10 cellular contexts compared by ENCODE assay signal in genomic region chr5:154194348-154195329, GRCh38. TPM values are rescaled to one million over a fixed set of nuclear protein-coding genes. Genes with fewer than 3 reads are reported as not detected.
DNase-seq lines count a peak whose midpoint lies in the region; ATAC-seq and TF ChIP-seq lines count a peak whose summit lies in the region.
"Had no signal": no experiment of that assay in that cellular context is flagged by ENCODE, and none has a peak within 500 bp of the region (broad histone marks: within the 10 kb centered on the region; RNA-seq: fewer than 3 reads in every experiment).

No MANE protein-coding gene starts in this region.

- TF ChIP-seq CTCF in hepatocyte (IDR thresholded peaks at IDR 0.05; ENCODE audit: poor library complexity) (no peak), type B pancreatic cell (conservative IDR thresholded peaks at IDR 0.05) (no peak)

- H3K4me1 ChIP-seq in hepatocyte (ENCODE audit: insufficient read depth): peaks cover 38% of the 10 kb centered on the region
- H3K4me1 ChIP-seq in skeletal muscle satellite cell (ENCODE audit: control insufficient read depth, insufficient read depth, low read length): peaks cover 64% of the 10 kb centered on the region

- H3K4me3 ChIP-seq in hepatocyte (no peak overlapping the region), skeletal muscle satellite cell (ENCODE audit: low read length) (no peak overlapping the region)

- no peak overlapping the region for H3K27ac Mint-ChIP-seq in type B pancreatic cell

- peaks cover 3% of the 10 kb centered on the region for H3K36me3 Mint-ChIP-seq in type B pancreatic cell

- H3K4me3 Mint-ChIP-seq in type B pancreatic cell: no peak overlapping the region
- H3K4me3 Mint-ChIP-seq: central memory CD8-positive, alpha-beta T cell had no signal

- no peak overlapping the region for H3K9ac ChIP-seq in skeletal muscle satellite cell (ENCODE audit: low read depth, low read length)

- H3K79me2 ChIP-seq in hepatocyte: peaks cover 14% of the 10 kb centered on the region

- H3K9me2 ChIP-seq in hepatocyte (replicated peaks; ENCODE audit: insufficient read depth): no peaks in the 10 kb centered on the region

- ATAC-seq in SK-N-SH treated with all-trans-retinoic acid at 6 μM for 48 hours: peak; percentile 51

- no peak overlapping the region for H2AFZ ChIP-seq in hepatocyte

- no peaks in the 10 kb centered on the region for H4K20me1 ChIP-seq in hepatocyte (ENCODE audit: insufficient read depth, poor library complexity, severe bottlenecking)

- H3K27me3 ChIP-seq in hepatocyte (no peaks in the 10 kb centered on the region), skeletal muscle satellite cell (ENCODE audit: control insufficient read depth, insufficient read depth, low read length) (no peaks in the 10 kb centered on the region)

- H3K27ac ChIP-seq in hepatocyte: peak overlapping the region; percentile 21

- no peaks in the 10 kb centered on the region for H3K36me3 ChIP-seq in hepatocyte (replicated peaks; ENCODE audit: insufficient read depth, low read depth)
- H3K36me3 ChIP-seq in skeletal muscle satellite cell (ENCODE audit: insufficient read depth, low read length): peaks cover 26% of the 10 kb centered on the region

- no peaks in the 10 kb centered on the region for H3K9me3 Mint-ChIP-seq in type B pancreatic cell
- H3K9me3 Mint-ChIP-seq: central memory CD8-positive, alpha-beta T cell had no signal

- H3K4me2 ChIP-seq in hepatocyte: peak overlapping the region; percentile 27
- peak overlapping the region; percentile 82 for H3K4me2 ChIP-seq in skeletal muscle satellite cell (ENCODE audit: low read length)

- DNase-seq in H4 (ENCODE audit: low spot score) (peak; percentile 28), hepatocyte (ENCODE audit: low spot score) (no peak), SK-N-DZ (ENCODE audit: low spot score) (no peak), type B pancreatic cell (ENCODE audit: extremely low spot score, unreplicated experiment) (no peak), NOMO-1 (lab: John Stamatoyannopoulos, UW; ENCODE audit: unreplicated experiment in 2 of 2) (no peak)
- DNase-seq: stimulated activated naive CD4-positive, alpha-beta T cell; T1000 had no signal

- no peaks in the 10 kb centered on the region for H3K9me3 ChIP-seq in hepatocyte (ENCODE audit: low read depth)
- no peaks in the 10 kb centered on the region for H3K9me3 ChIP-seq in skeletal muscle satellite cell (replicated peaks; ENCODE audit: low read length)

- peaks cover 55% of the 10 kb centered on the region for H3K4me1 Mint-ChIP-seq in type B pancreatic cell (ENCODE audit: unreplicated experiment)

- H3K27me3 Mint-ChIP-seq in type B pancreatic cell: peaks cover 42% of the 10 kb centered on the region
- H3K27me3 Mint-ChIP-seq: central memory CD8-positive, alpha-beta T cell had no signal

- 61% methylated on average over 8 of the region's 8 CpGs for WGBS in hepatocyte (ENCODE audit: low lambda C conversion rate, missing lambda C conversion rate)

TF ChIP-seq in SK-N-SH treated with all-trans-retinoic acid at 6 μM for 48 hours, 23 proteins besides CTCF, POLR2A, EP300 and RAD21:
- no peak for TF ChIP-seq ZFP30 (CRISPR knock-in tag; IDR thresholded peaks at IDR 0.05)
- no peak for TF ChIP-seq RARB (CRISPR knock-in tag; IDR thresholded peaks at IDR 0.05)
- no peak for TF ChIP-seq ARNTL (CRISPR knock-in tag; IDR thresholded peaks at IDR 0.05; ENCODE audit: borderline replicate concordance, low read depth)
- TF ChIP-seq, protein P1, sequence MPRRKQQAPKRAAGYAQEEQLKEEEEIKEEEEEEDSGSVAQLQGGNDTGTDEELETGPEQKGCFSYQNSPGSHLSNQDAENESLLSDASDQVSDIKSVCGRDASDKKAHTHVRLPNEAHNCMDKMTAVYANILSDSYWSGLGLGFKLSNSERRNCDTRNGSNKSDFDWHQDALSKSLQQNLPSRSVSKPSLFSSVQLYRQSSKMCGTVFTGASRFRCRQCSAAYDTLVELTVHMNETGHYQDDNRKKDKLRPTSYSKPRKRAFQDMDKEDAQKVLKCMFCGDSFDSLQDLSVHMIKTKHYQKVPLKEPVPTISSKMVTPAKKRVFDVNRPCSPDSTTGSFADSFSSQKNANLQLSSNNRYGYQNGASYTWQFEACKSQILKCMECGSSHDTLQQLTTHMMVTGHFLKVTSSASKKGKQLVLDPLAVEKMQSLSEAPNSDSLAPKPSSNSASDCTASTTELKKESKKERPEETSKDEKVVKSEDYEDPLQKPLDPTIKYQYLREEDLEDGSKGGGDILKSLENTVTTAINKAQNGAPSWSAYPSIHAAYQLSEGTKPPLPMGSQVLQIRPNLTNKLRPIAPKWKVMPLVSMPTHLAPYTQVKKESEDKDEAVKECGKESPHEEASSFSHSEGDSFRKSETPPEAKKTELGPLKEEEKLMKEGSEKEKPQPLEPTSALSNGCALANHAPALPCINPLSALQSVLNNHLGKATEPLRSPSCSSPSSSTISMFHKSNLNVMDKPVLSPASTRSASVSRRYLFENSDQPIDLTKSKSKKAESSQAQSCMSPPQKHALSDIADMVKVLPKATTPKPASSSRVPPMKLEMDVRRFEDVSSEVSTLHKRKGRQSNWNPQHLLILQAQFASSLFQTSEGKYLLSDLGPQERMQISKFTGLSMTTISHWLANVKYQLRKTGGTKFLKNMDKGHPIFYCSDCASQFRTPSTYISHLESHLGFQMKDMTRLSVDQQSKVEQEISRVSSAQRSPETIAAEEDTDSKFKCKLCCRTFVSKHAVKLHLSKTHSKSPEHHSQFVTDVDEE (CRISPR knock-in tag; IDR thresholded peaks at IDR 0.05): no peak
- no peak for TF ChIP-seq ESRRG (CRISPR knock-in tag; IDR thresholded peaks at IDR 0.05)
- no peak for TF ChIP-seq TCF4 (CRISPR knock-in tag; IDR thresholded peaks at IDR 0.05; ENCODE audit: borderline replicate concordance)
- TF ChIP-seq ZNF565 (CRISPR knock-in tag; conservative IDR thresholded peaks at IDR 0.05; ENCODE audit: low read depth): no peak
- TF ChIP-seq ZNF70 (CRISPR knock-in tag; IDR thresholded peaks at IDR 0.05): no peak
- TF ChIP-seq TOX (CRISPR knock-in tag; IDR thresholded peaks at IDR 0.05; ENCODE audit: borderline replicate concordance): no peak
TF ChIP-seq in SK-N-SH treated with all-trans-retinoic acid at 6 μM for 48 hours: peak in this region for 0.

RNA-seq across cellular contexts. Expression of gene GALNT10, which starts 4.1 kb away (rescaled TPM):
- total RNA-seq in H4 (2014; rRNA removed; shearing (Covaris generic)): 22.8 and 33.2 TPM in 2 replicates
- 41.3 and 45.9 TPM in 2 replicates for total RNA-seq in hepatocyte
- 42.9 and 43.0 TPM in 2 replicates for polyA plus RNA-seq in hepatocyte
- 15.5 and 17.5 TPM in 2 replicates for total RNA-seq in skeletal muscle satellite cell (2012; rRNA removed)
- 2.4 TPM in 2 replicates for polyA plus RNA-seq in SK-N-DZ (2014; cell fraction: cytosol; rRNA removed)
- polyA plus RNA-seq in SK-N-DZ (2014; cell fraction: nucleus; rRNA removed): 1.9 and 2.2 TPM in 2 replicates
- total RNA-seq in type B pancreatic cell (ENCODE audit: low replicate concordance): 18.2 and 23.0 TPM in 2 replicates
